ENCODE assay signal across 11 cellular contexts in genomic region chr10:14583252-14583651, GRCh38.
A peak's percentile ranks its signal among the peaks of the same experiment; 100 is the strongest.
DNase-seq lines count a peak whose midpoint lies in the region; ATAC-seq and TF ChIP-seq lines count a peak whose summit lies in the region.
"Had no signal": no experiment of that assay in that cellular context is flagged by ENCODE, and none has a peak within 500 bp of the region (broad histone marks: within the 10 kb centered on the region; RNA-seq: fewer than 3 reads in every experiment).

No MANE protein-coding gene starts in this region.

- POLR2A ChIA-PET in MCF 10A (lab: Yijun Ruan, JAX) = interaction anchor here (0.5 to 0.6 kb wide), 2 partner anchors 23 to 288 kb away, joined by 3 to 5 read pairs; no protein-coding TSS in a partner anchor

- TF ChIP-seq CTCF in MCF 10A (IDR thresholded peaks at IDR 0.05; ENCODE audit: unreplicated experiment) (no peak), breast epithelium (IDR thresholded peaks at IDR 0.05) (no peak), natural killer cell (IDR thresholded peaks at IDR 0.05) (no peak)

- no peak for DNase-seq in MCF 10A (ENCODE audit: unreplicated experiment)
- DNase-seq in breast epithelium (ENCODE audit: low spot score in 2 of 2) = no peak
- DNase-seq in activated T-cell treated with anti-CD3 and anti-CD28 coated beads for 1 hour (ENCODE audit: low read depth) = peak; percentile 60
- no peak for DNase-seq in natural killer cell
- DNase-seq in DMS153 (lab: John Stamatoyannopoulos, UW) = no peak

- CTCF ChIA-PET in MCF 10A (lab: Yijun Ruan, JAX) = interaction anchor here (0.7 to 0.8 kb wide), 2 partner anchors 9 to 589 kb away, joined by 4 read pairs; no protein-coding TSS in a partner anchor

- intact Hi-C loops in MCF 10A (cut with micrococcal nuclease) (no loop called here), breast epithelium (cut with DNase I; ENCODE audit: low total_unique reads) (no loop called here), natural killer cell (cut with micrococcal nuclease) (no loop called here)

- peak overlapping the region; percentile 27 for H3K27ac Mint-ChIP-seq in MCF 10A (ENCODE audit: low read depth, unreplicated experiment)
- peak overlapping the region; percentile 90 to 98 for H3K27ac Mint-ChIP-seq in natural killer cell

- H3K9me3 Mint-ChIP-seq in MCF 10A (ENCODE audit: unreplicated experiment) (no peaks in the 10 kb centered on the region), natural killer cell (no peaks in the 10 kb centered on the region)

- H3K27ac ChIP-seq in breast epithelium = no peak overlapping the region
- H3K27ac ChIP-seq: KMS-11, neural progenitor cell had no signal

- no peaks in the 10 kb centered on the region for H3K4me1 ChIP-seq in breast epithelium

- no peak overlapping the region for H3K4me3 ChIP-seq in breast epithelium
- H3K4me3 ChIP-seq: A549, neural progenitor cell had no signal

- H3K27me3 ChIP-seq in breast epithelium = no peaks in the 10 kb centered on the region
- H3K27me3 ChIP-seq: neural progenitor cell had no signal

- ATAC-seq in natural killer cell = peak; percentile 27 to 51 (median 46)
- ATAC-seq in GM18517 (IDR thresholded peaks at IDR 0.05; ENCODE audit: unreplicated experiment) = no peak
- ATAC-seq in HG03139 (IDR thresholded peaks at IDR 0.05; ENCODE audit: unreplicated experiment) = no peak
- no peak for ATAC-seq in SK-N-SH treated with all-trans-retinoic acid at 6 μM for 48 hours
- ATAC-seq: A549 had no signal

- no peak overlapping the region for H3K4me3 Mint-ChIP-seq in MCF 10A (ENCODE audit: unreplicated experiment)
- peak overlapping the region; percentile 57 for H3K4me3 Mint-ChIP-seq in natural killer cell
- H3K4me3 Mint-ChIP-seq: neural progenitor cell had no signal

- peaks cover 8% of the 10 kb centered on the region for H3K4me1 Mint-ChIP-seq in MCF 10A (ENCODE audit: insufficient read depth, unreplicated experiment)
- peaks cover 77 to 85% of the 10 kb centered on the region in 2 donors for H3K4me1 Mint-ChIP-seq in natural killer cell

- no peaks in the 10 kb centered on the region for H3K9me3 ChIP-seq in breast epithelium
- H3K9me3 ChIP-seq: A549 had no signal

- no peak for TF ChIP-seq POLR2A in breast epithelium (IDR thresholded peaks at IDR 0.05)

- H3K36me3 Mint-ChIP-seq in MCF 10A (ENCODE audit: insufficient read depth, unreplicated experiment) = no peaks in the 10 kb centered on the region
- no peaks in the 10 kb centered on the region for H3K36me3 Mint-ChIP-seq in natural killer cell

- no TSS peak for BruUV-seq in MCF 10A (replicated peaks; lab: Mats Ljungman, UMichigan)

- no peaks in the 10 kb centered on the region for H3K36me3 ChIP-seq in breast epithelium
- H3K36me3 ChIP-seq: neural progenitor cell had no signal

- H3K27me3 Mint-ChIP-seq in MCF 10A (ENCODE audit: insufficient read depth, unreplicated experiment) (no peaks in the 10 kb centered on the region), natural killer cell (ENCODE audit: low read depth in 2 of 2) (no peaks in the 10 kb centered on the region)

TF ChIP-seq in SK-N-SH treated with all-trans-retinoic acid at 6 μM for 48 hours, 23 proteins besides CTCF, POLR2A, EP300 and RAD21:
- TF ChIP-seq ISL1 (CRISPR knock-in tag; IDR thresholded peaks at IDR 0.05) (no peak), ZFP30 (CRISPR knock-in tag; IDR thresholded peaks at IDR 0.05) (no peak), ZNF70 (CRISPR knock-in tag; IDR thresholded peaks at IDR 0.05) (no peak), ARNTL (CRISPR knock-in tag; IDR thresholded peaks at IDR 0.05; ENCODE audit: borderline replicate concordance, low read depth) (no peak), PATZ1 (CRISPR knock-in tag; IDR thresholded peaks at IDR 0.05; ENCODE audit: borderline replicate concordance) (no peak), ZNF8 (CRISPR knock-in tag; IDR thresholded peaks at IDR 0.05) (no peak), POU6F1 (CRISPR knock-in tag; IDR thresholded peaks at IDR 0.05; ENCODE audit: borderline replicate concordance, low read depth) (no peak), PPARA (CRISPR knock-in tag; IDR thresholded peaks at IDR 0.05; ENCODE audit: borderline replicate concordance) (no peak), GLIS3 (CRISPR knock-in tag; IDR thresholded peaks at IDR 0.05) (no peak), CREB5 (CRISPR knock-in tag; IDR thresholded peaks at IDR 0.05; ENCODE audit: low read depth) (no peak), BACH2 (CRISPR knock-in tag; IDR thresholded peaks at IDR 0.05; ENCODE audit: borderline replicate concordance) (no peak), ZFP3 (CRISPR knock-in tag; IDR thresholded peaks at IDR 0.05) (no peak), OSR1 (CRISPR knock-in tag; IDR thresholded peaks at IDR 0.05) (no peak), TCF4 (CRISPR knock-in tag; IDR thresholded peaks at IDR 0.05; ENCODE audit: borderline replicate concordance) (no peak), ZC3H10 (CRISPR knock-in tag; IDR thresholded peaks at IDR 0.05) (no peak), CSDC2 (CRISPR knock-in tag; IDR thresholded peaks at IDR 0.05) (no peak)

Comparison
In these comparisons a context has a peak if more than half of its experiments do, and no peak if none do; other contexts are left out.
1. ATAC-seq: peak in natural killer cell (3 of 3); none in GM18517 (single experiment), HG03139 (single experiment) and SK-N-SH treated with all-trans-retinoic acid at 6 μM for 48 hours (single experiment).